ENCODE assay signal across 8 cellular contexts in the genomic region with DNA sequence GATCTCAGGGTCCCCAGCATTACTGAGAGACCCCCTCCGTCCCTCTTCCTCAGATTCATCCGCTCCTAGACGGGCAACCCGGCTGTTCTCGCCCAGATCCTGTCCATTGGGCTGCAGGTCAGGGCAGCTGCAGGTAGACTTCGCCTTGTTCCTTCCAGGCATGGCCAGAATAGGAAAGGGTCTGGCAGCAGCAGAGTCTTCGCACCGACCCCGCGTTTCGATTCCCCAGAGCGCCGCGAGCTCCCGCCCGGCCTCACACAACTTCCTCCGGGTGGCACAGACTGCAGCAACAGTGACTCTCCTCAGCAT. TPM values are rescaled to one million over a fixed set of nuclear protein-coding genes. Genes with fewer than 3 reads are reported as not detected.
DNase-seq lines count a peak whose midpoint lies in the region; ATAC-seq and TF ChIP-seq lines count a peak whose summit lies in the region.

No MANE protein-coding gene starts in this region.

- H3K27ac ChIP-seq in C4-2B (peak overlapping the region; percentile 93), adipose tissue (ENCODE audit: low read depth, low read length) (peak overlapping the region; percentile 95), mesodermal cell (ENCODE audit: low read depth, low read length, severe bottlenecking) (peak overlapping the region; percentile 98)

- H3K36me3 ChIP-seq in mesodermal cell (ENCODE audit: control insufficient read depth, insufficient read depth, low read length), result peaks cover 24% of the 10 kb centered on the region

- WGBS in adipose tissue, 3 donors, result 0% methylated on average over 17 of the region's 17 CpGs
- WGBS in mesodermal cell (ENCODE audit: insufficient coverage in 2 of 2), 2 experiments, result 0 to 1% methylated on average over 12 to 13 of the region's 17 CpGs

- peaks cover 17% of the 10 kb centered on the region for H3K4me1 ChIP-seq in mesodermal cell (ENCODE audit: control insufficient read depth, insufficient read depth, low read length, poor library complexity, severe bottlenecking)

- ATAC-seq in HG02678 (IDR thresholded peaks at IDR 0.05; ENCODE audit: unreplicated experiment), result peak; percentile 26
- ATAC-seq in GM21786 (IDR thresholded peaks at IDR 0.05; ENCODE audit: unreplicated experiment), result no peak
- no peak for ATAC-seq in GM19467 (IDR thresholded peaks at IDR 0.05; ENCODE audit: unreplicated experiment)

- no peak for TF ChIP-seq CTCF in C4-2B (conservative IDR thresholded peaks at IDR 0.05)

- H3K4me3 ChIP-seq in mesodermal cell (ENCODE audit: extremely low read depth, insufficient read depth, low read length, poor library complexity, severe bottlenecking), result peak overlapping the region; percentile 83

- no peaks in the 10 kb centered on the region for H3K9me3 ChIP-seq in mesodermal cell (ENCODE audit: control insufficient read depth, low read length)

- DNase-seq in stimulated activated CD4-positive, alpha-beta T cell treated with anti-CD3 and anti-CD28 coated beads, Interleukin-15, amount 100 ng/mL, for 24 hours, result no peak
- no peak for DNase-seq in activated T-cell treated with anti-CD3 and anti-CD28 coated beads for 4 hours

RNA-seq across cellular contexts. Expression of a gene that starts 0.3 kb away (rescaled TPM):
- polyA plus RNA-seq in adipose tissue, result 10 to 100 TPM; 51.4 to 82.0 (median 70.0) TPM
- 131 TPM for polyA plus RNA-seq in mesodermal cell (2013, experiment 1 of 2)
- polyA plus RNA-seq in mesodermal cell (2013, experiment 2 of 2), result 133 TPM
